ENCODE assay signal across 1 cellular context in the genomic region with DNA sequence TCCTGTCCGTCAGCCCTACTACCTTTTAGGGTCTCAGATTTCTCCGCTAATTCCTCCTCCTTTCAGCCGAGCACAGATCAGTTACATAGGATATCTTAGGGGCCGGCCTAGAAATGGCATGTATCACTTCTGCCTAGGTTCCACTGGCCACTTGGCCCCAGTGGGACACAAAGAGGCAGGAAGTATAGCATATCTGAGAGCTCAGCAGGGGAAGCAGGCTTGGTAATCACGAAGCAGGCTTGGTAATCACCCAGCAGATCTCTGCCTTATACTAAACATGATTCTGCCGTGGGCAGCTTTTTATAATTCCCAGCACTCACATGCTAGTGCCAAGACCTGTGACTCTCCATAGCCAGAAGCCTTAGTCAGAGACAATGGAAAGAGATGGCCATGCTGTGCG.
TF ChIP-seq lines count a peak whose summit lies in the region.

No MANE protein-coding gene starts in this region.

TF ChIP-seq in SK-N-SH treated with all-trans-retinoic acid at 6 μM for 48 hours, 23 proteins besides CTCF, POLR2A, EP300 and RAD21 (continued from another document):
- TF ChIP-seq ARNTL (CRISPR knock-in tag; IDR thresholded peaks at IDR 0.05; ENCODE audit: borderline replicate concordance, low read depth) (no peak), ZNF565 (CRISPR knock-in tag; conservative IDR thresholded peaks at IDR 0.05; ENCODE audit: low read depth) (no peak), GLIS3 (CRISPR knock-in tag; IDR thresholded peaks at IDR 0.05) (no peak), ZFP3 (CRISPR knock-in tag; IDR thresholded peaks at IDR 0.05) (no peak), BACH2 (CRISPR knock-in tag; IDR thresholded peaks at IDR 0.05; ENCODE audit: borderline replicate concordance) (no peak), TCF4 (CRISPR knock-in tag; IDR thresholded peaks at IDR 0.05; ENCODE audit: borderline replicate concordance) (no peak)
- TF ChIP-seq, protein P1, sequence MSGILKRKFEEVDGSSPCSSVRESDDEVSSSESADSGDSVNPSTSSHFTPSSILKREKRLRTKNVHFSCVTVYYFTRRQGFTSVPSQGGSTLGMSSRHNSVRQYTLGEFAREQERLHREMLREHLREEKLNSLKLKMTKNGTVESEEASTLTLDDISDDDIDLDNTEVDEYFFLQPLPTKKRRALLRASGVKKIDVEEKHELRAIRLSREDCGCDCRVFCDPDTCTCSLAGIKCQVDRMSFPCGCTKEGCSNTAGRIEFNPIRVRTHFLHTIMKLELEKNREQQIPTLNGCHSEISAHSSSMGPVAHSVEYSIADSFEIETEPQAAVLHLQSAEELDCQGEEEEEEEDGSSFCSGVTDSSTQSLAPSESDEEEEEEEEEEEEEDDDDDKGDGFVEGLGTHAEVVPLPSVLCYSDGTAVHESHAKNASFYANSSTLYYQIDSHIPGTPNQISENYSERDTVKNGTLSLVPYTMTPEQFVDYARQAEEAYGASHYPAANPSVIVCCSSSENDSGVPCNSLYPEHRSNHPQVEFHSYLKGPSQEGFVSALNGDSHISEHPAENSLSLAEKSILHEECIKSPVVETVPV (CRISPR knock-in tag; IDR thresholded peaks at IDR 0.05), result no peak
- TF ChIP-seq, protein P2, sequence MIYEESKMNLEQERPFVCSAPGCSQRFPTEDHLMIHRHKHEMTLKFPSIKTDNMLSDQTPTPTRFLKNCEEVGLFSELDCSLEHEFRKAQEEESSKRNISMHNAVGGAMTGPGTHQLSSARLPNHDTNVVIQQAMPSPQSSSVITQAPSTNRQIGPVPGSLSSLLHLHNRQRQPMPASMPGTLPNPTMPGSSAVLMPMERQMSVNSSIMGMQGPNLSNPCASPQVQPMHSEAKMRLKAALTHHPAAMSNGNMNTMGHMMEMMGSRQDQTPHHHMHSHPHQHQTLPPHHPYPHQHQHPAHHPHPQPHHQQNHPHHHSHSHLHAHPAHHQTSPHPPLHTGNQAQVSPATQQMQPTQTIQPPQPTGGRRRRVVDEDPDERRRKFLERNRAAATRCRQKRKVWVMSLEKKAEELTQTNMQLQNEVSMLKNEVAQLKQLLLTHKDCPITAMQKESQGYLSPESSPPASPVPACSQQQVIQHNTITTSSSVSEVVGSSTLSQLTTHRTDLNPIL (CRISPR knock-in tag; IDR thresholded peaks at IDR 0.05; ENCODE audit: low read depth), result no peak
- TF ChIP-seq, protein P3, sequence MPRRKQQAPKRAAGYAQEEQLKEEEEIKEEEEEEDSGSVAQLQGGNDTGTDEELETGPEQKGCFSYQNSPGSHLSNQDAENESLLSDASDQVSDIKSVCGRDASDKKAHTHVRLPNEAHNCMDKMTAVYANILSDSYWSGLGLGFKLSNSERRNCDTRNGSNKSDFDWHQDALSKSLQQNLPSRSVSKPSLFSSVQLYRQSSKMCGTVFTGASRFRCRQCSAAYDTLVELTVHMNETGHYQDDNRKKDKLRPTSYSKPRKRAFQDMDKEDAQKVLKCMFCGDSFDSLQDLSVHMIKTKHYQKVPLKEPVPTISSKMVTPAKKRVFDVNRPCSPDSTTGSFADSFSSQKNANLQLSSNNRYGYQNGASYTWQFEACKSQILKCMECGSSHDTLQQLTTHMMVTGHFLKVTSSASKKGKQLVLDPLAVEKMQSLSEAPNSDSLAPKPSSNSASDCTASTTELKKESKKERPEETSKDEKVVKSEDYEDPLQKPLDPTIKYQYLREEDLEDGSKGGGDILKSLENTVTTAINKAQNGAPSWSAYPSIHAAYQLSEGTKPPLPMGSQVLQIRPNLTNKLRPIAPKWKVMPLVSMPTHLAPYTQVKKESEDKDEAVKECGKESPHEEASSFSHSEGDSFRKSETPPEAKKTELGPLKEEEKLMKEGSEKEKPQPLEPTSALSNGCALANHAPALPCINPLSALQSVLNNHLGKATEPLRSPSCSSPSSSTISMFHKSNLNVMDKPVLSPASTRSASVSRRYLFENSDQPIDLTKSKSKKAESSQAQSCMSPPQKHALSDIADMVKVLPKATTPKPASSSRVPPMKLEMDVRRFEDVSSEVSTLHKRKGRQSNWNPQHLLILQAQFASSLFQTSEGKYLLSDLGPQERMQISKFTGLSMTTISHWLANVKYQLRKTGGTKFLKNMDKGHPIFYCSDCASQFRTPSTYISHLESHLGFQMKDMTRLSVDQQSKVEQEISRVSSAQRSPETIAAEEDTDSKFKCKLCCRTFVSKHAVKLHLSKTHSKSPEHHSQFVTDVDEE (CRISPR knock-in tag; IDR thresholded peaks at IDR 0.05), result no peak
- TF ChIP-seq, protein P4, sequence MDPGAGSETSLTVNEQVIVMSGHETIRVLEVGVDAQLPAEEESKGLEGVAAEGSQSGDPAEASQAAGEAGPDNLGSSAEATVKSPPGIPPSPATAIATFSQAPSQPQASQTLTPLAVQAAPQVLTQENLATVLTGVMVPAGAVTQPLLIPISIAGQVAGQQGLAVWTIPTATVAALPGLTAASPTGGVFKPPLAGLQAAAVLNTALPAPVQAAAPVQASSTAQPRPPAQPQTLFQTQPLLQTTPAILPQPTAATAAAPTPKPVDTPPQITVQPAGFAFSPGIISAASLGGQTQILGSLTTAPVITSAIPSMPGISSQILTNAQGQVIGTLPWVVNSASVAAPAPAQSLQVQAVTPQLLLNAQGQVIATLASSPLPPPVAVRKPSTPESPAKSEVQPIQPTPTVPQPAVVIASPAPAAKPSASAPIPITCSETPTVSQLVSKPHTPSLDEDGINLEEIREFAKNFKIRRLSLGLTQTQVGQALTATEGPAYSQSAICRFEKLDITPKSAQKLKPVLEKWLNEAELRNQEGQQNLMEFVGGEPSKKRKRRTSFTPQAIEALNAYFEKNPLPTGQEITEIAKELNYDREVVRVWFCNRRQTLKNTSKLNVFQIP (CRISPR knock-in tag; IDR thresholded peaks at IDR 0.05; ENCODE audit: borderline replicate concordance, low read depth), result no peak
